1 cellular context compared by ENCODE assay signal in the genomic region with DNA sequence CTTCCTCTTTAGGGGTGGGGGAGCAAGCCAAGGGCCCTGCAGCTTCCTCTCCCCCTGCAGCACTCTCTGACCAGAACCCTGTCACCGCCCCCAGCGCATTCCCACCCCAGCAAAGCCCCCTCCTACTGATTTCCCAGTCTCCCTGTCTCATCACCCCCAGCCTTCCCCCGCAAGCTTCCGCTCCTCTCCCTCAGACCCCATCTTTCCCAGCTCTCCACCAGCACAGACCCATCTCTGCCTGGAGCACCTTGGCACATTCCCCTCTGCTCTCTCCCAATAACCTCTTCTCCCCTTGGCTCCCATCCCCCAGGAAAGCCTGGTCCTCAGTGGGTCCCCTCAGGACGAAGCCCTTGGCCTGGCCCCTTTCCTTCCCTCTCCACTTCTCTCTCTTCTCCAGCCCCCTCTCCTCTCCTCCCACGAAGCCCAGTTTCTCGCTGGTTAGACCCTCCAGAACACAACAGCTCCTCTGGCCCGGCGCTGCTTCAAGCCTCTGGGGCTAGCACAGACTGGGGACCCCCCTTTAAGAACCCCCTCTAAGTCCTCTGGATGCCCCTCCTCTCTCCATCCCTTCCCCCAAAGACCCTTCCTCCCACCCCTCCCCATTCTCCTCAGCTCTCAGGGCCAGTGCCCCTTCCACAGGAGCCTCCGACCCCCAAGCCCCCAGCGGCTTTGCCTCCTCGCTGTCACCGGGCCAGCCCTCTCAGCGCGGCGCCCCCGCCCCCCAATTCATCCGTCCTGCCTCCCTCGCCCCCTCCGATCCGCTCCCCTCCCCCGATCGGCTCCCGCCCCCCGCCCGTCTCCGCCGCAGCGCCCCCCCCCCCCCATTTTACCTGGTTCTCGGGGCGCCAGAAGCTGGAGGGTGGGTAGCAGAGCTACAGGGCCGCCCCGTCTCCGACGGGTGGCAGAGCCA.
TF ChIP-seq lines count a peak whose summit lies in the region.

No MANE protein-coding gene starts in this region.

TF ChIP-seq in K562, 482 proteins besides CTCF, POLR2A, EP300 and RAD21:
- TF ChIP-seq, protein P1, sequence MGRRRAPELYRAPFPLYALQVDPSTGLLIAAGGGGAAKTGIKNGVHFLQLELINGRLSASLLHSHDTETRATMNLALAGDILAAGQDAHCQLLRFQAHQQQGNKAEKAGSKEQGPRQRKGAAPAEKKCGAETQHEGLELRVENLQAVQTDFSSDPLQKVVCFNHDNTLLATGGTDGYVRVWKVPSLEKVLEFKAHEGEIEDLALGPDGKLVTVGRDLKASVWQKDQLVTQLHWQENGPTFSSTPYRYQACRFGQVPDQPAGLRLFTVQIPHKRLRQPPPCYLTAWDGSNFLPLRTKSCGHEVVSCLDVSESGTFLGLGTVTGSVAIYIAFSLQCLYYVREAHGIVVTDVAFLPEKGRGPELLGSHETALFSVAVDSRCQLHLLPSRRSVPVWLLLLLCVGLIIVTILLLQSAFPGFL (CRISPR knock-in tag; IDR thresholded peaks at IDR 0.05) = no peak
- TF ChIP-seq, protein P2, sequence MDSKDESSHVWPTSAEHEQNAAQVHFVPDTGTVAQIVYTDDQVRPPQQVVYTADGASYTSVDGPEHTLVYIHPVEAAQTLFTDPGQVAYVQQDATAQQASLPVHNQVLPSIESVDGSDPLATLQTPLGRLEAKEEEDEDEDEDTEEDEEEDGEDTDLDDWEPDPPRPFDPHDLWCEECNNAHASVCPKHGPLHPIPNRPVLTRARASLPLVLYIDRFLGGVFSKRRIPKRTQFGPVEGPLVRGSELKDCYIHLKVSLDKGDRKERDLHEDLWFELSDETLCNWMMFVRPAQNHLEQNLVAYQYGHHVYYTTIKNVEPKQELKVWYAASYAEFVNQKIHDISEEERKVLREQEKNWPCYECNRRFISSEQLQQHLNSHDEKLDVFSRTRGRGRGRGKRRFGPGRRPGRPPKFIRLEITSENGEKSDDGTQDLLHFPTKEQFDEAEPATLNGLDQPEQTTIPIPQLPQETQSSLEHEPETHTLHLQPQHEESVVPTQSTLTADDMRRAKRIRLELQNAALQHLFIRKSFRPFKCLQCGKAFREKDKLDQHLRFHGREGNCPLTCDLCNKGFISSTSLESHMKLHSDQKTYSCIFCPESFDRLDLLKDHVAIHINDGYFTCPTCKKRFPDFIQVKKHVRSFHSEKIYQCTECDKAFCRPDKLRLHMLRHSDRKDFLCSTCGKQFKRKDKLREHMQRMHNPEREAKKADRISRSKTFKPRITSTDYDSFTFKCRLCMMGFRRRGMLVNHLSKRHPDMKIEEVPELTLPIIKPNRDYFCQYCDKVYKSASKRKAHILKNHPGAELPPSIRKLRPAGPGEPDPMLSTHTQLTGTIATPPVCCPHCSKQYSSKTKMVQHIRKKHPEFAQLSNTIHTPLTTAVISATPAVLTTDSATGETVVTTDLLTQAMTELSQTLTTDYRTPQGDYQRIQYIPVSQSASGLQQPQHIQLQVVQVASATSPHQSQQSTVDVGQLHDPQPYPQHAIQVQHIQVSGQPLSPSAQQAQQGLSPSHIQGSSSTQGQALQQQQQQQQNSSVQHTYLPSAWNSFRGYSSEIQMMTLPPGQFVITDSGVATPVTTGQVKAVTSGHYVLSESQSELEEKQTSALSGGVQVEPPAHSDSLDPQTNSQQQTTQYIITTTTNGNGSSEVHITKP (IDR thresholded peaks at IDR 0.05; ENCODE audit: partially characterized antibody) = peak; percentile 15
- no peak for TF ChIP-seq RBM15 (IDR thresholded peaks at IDR 0.05; ENCODE audit: insufficient read depth, low read length)
